In the genomic region with DNA sequence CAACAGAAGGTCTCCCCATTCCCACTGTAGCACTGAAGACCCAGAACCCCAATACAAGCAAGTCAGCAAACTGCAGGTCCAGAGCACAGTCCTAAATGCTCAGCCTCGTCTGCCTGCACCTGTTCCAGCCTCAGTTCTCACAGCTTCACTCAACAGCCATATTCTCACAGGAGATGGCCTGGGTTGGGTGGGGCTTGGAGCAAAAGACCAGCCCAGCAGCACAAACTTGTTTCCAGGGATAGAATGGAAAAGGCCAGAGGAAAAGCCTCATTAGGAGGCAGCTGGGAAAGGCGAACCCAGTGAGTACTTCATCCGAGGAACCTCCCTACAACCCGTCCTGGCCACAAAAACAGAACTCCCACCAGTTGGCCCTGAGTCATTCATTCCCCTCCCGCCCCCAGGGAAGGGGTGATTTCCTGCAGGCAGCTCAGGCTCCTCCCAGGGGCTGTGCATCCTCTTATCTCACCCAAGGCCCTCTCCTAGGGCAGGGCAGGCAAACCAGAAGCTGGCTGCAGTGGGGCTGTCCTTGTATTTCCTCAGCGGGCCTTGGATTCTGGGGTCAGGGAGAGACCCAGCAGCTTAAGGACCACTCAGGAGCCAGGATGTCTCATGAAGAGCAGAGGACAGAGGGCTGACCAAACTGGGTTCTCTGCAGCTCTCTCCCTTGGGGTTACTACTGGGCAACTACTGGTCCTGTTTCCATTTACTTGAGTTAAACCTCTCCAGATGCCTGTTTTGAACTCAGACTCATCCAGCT, we compare ENCODE assay signal across 9 cellular contexts. TPM values are rescaled to one million over a fixed set of nuclear protein-coding genes. Genes with fewer than 3 reads are reported as not detected.
DNase-seq lines count a peak whose midpoint lies in the region; ATAC-seq and TF ChIP-seq lines count a peak whose summit lies in the region.
"Had no signal": no experiment of that assay in that cellular context is flagged by ENCODE, and none has a peak within 500 bp of the region (broad histone marks: within the 10 kb centered on the region; RNA-seq: fewer than 3 reads in every experiment).

No MANE protein-coding gene starts in this region.

- TF ChIP-seq CTCF in DND-41 (IDR thresholded peaks at IDR 0.05; ENCODE audit: borderline replicate concordance, extremely low read depth, low read length, poor library complexity, severe bottlenecking) (no peak), NB4 (IDR thresholded peaks at IDR 0.05; ENCODE audit: low read depth, low read length) (no peak), lower leg skin (IDR thresholded peaks at IDR 0.05) (no peak)

- H3K27me3 Mint-ChIP-seq in stimulated activated memory B cell treated with anti-CD40 and anti-IgM and Interleukin-4, amounts not matched to agents 10 μg/mL and 1 μg/mL and 100 μg/mL, for 72 hours = no peaks in the 10 kb centered on the region

- intact Hi-C loops in lower leg skin (cut with DNase I; ENCODE audit: low total_unique reads) = no loop called here

- no peak overlapping the region for H3K9ac ChIP-seq in DND-41 (ENCODE audit: low read depth, low read length)

- TF ChIP-seq POLR2A in NB4 (IDR thresholded peaks at IDR 0.05; ENCODE audit: extremely low read depth, insufficient read length) (peak; percentile 17), lower leg skin (IDR thresholded peaks at IDR 0.05) (no peak)

- no peaks in the 10 kb centered on the region for H3K4me1 ChIP-seq in DND-41 (ENCODE audit: insufficient read depth, low read length)

- no peaks in the 10 kb centered on the region for H4K20me1 ChIP-seq in DND-41 (ENCODE audit: insufficient read depth, low read length)

- no peak overlapping the region for H3K4me3 Mint-ChIP-seq in stimulated activated memory B cell treated with anti-CD40 and anti-IgM and Interleukin-4, amounts not matched to agents 10 μg/mL and 1 μg/mL and 100 μg/mL, for 72 hours

- no peaks in the 10 kb centered on the region for H3K27me3 ChIP-seq in DND-41 (ENCODE audit: insufficient read depth, low read length, poor library complexity)

- DNase-seq in DND-41 (peak; percentile 14), NB4 (ENCODE audit: low read depth) (peak; percentile 95), amniotic stem cell (lab: John Stamatoyannopoulos, UW) (peak; percentile 14), lower leg skin (ENCODE audit: low spot score in 2 of 2) (peak; percentile 39 to 87), medulla oblongata (ENCODE audit: extremely low spot score) (no peak), substantia nigra (lab: John Stamatoyannopoulos, UW) (no peak)

- peaks cover 8% of the 10 kb centered on the region for H3K4me1 Mint-ChIP-seq in stimulated activated memory B cell treated with anti-CD40 and anti-IgM and Interleukin-4, amounts not matched to agents 10 μg/mL and 1 μg/mL and 100 μg/mL, for 72 hours

- H3K27ac ChIP-seq in DND-41 (ENCODE audit: low read length) (no peak overlapping the region), substantia nigra (ENCODE audit: low read depth, low read length, poor library complexity, severe bottlenecking) (no peak overlapping the region)

- H3K36me3 ChIP-seq in DND-41 (ENCODE audit: insufficient read depth, low read length) = no peaks in the 10 kb centered on the region

- H3K27ac Mint-ChIP-seq in stimulated activated memory B cell treated with anti-CD40 and anti-IgM and Interleukin-4, amounts not matched to agents 10 μg/mL and 1 μg/mL and 100 μg/mL, for 72 hours = no peak overlapping the region

- ATAC-seq in DND-41 (ENCODE audit: insufficient read depth, low read depth) (peak; percentile 44; the same call in 1 of the 3 replicates), HG02973 (IDR thresholded peaks at IDR 0.05; ENCODE audit: unreplicated experiment) (no peak)
- peak; percentile 73 for ATAC-seq in stimulated activated memory B cell treated with anti-CD40 and anti-IgM and Interleukin-4, amounts not matched to agents 10 μg/mL and 1 μg/mL and 100 μg/mL, for 72 hours

- H2AFZ ChIP-seq in DND-41 (ENCODE audit: low read depth, low read length) = peak overlapping the region; percentile 42; the same call in 1 of the 2 replicates

- H3K4me3 ChIP-seq in DND-41 (ENCODE audit: low read depth in 1 of 2, low read length in 2 of 2) (no peak overlapping the region), NB4 (ENCODE audit: low read depth, low read length) (no peak overlapping the region), lower leg skin (ENCODE audit: low read depth, poor library complexity, severe bottlenecking) (no peak overlapping the region)

- 36 to 50% methylated on average over 6 of the region's 6 CpGs for WGBS in lower leg skin, 2 donors

- H3K9me3 ChIP-seq in DND-41 (ENCODE audit: insufficient read depth, low read length, severe bottlenecking) = peaks cover 14% of the 10 kb centered on the region

- no peaks in the 10 kb centered on the region for H3K79me2 ChIP-seq in DND-41 (ENCODE audit: insufficient read depth, low read length)

- H3K9me3 Mint-ChIP-seq in stimulated activated memory B cell treated with anti-CD40 and anti-IgM and Interleukin-4, amounts not matched to agents 10 μg/mL and 1 μg/mL and 100 μg/mL, for 72 hours = peaks cover 2% of the 10 kb centered on the region

- H3K36me3 Mint-ChIP-seq in stimulated activated memory B cell treated with anti-CD40 and anti-IgM and Interleukin-4, amounts not matched to agents 10 μg/mL and 1 μg/mL and 100 μg/mL, for 72 hours = peaks cover under 1% of the 10 kb centered on the region

- H3K4me2 ChIP-seq in DND-41 (ENCODE audit: insufficient read depth, low read length) = no peak overlapping the region

RNA-seq across cellular contexts. Expression of a gene that starts 7.4 kb away (rescaled TPM):
- under 1 TPM in 1 of 4 donors, not detected in 3; 0.15 TPM for total RNA-seq in lower leg skin
- total RNA-seq: epithelial cell of proximal tubule had no signal

RNA-seq across cellular contexts. Expression of a gene that starts 28.6 kb away (rescaled TPM):
- total RNA-seq in lower leg skin = 10 to 100 TPM in 1 of 4 donors, 1 to 10 TPM in 3; 2.7 to 12.1 (median 6.5) TPM

RNA-seq across cellular contexts. Expression of a gene that starts 29.4 kb away (rescaled TPM):
- 10 to 100 TPM in 2 of 4 donors, 1 to 10 TPM in 2; 8.8 to 23.3 (median 10.9) TPM for total RNA-seq in lower leg skin

RNA-seq across cellular contexts. Expression of a gene that starts 37.6 kb away (rescaled TPM):
- 100 to 1,000 TPM; 359 to 592 (median 401) TPM for total RNA-seq in lower leg skin

RNA-seq across cellular contexts. Expression of a gene that starts 44.8 kb away (rescaled TPM):
- 10 to 100 TPM; 16.1 to 28.2 (median 25.4) TPM for total RNA-seq in lower leg skin

Comparison
In these comparisons a context has a peak if more than half of its experiments do, and no peak if none do; other contexts are left out.
1. DNase-seq: peak in DND-41 (single experiment), NB4 (single experiment), amniotic stem cell (single experiment) and lower leg skin (2 of 2); none in medulla oblongata (single experiment) and substantia nigra (0 of 49).